ENCODE assay signal across 29 cellular contexts in the genomic region with DNA sequence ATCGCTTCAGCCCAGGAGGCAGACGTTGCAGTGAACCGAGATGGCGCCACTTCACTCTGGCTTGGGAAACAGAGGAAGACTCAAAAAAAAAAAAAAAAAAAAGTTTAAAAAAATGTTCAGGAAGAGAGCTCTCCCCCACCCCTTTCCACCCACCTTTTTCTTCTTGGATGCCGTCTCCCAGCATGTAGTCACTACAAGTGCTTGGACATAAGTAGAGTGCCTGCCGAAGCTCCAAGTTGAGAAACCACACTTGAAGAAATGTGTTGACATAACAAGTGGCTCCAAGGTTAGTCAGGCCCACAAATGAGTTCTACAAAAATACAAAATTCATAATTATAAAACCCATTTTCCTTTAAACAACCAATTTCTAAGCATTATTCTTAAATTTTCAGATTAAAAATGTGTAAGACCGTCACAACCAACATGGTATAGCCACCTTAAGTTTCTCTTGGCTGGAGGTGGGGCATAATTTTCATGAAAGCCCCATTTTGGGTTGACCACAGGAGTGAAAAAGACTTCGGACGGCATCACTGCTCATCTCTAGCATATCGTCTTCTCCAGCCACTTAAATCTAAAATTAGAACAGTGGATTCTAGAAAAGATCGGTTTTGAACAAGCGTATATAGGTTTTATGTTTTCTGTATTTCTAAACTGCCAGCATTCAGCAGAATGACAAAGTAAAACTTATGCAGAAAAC. TPM values are rescaled to one million over a fixed set of nuclear protein-coding genes. Genes with fewer than 3 reads are reported as not detected.
"Had no signal": no experiment of that assay in that cellular context is flagged by ENCODE, and none has a peak within 500 bp of the region (broad histone marks: within the 10 kb centered on the region; RNA-seq: fewer than 3 reads in every experiment).

No MANE protein-coding gene starts in this region.

- H3K27me3 Mint-ChIP-seq: activated naive CD8-positive, alpha-beta T cell treated with anti-CD3 and anti-CD28 coated beads, Interleukin-2, amount 10 ng/mL, durations not matched to agents 7 days and 5 days; T-helper 17 cell had no signal

- H3K4me1 ChIP-seq: body of pancreas had no signal

- H3K27me3 ChIP-seq: adrenal gland, ascending aorta, body of pancreas had no signal

- DNase-seq: activated CD4-positive, alpha-beta T cell treated with anti-CD3 and anti-CD28 coated beads for 48 hours; activated CD4-positive, alpha-beta T cell treated with anti-CD3 and anti-CD28 coated beads, Interleukin-2, amount 50 U/mL, for 4 hours; activated CD4-positive, CD25-positive, alpha-beta regulatory T cell treated with anti-CD3 and anti-CD28 coated beads, Interleukin-2, amount 50 U/mL, for 72 hours; activated CD8-positive, alpha-beta memory T cell treated with anti-CD3 and anti-CD28 coated beads, Interleukin-2, amount 50 U/mL, for 48 hours; activated CD8-positive, alpha-beta T cell treated with anti-CD3 and anti-CD28 coated beads, Interleukin-2, amount 10 ng/mL, durations not matched to agents 7 days and 5 days; activated naive CD4-positive, alpha-beta T cell treated with anti-CD3 and anti-CD28 coated beads, Interleukin-2, amount 50 U/mL, for 16 hours; activated naive CD8-positive, alpha-beta T cell treated with anti-CD3 and anti-CD28 coated beads, Interleukin-2, amount 10 ng/mL, durations not matched to agents 7 days and 5 days; activated T-cell treated with anti-CD3 and anti-CD28 coated beads, Interleukin-2, amount 50 U/mL, for 1 hour; body of pancreas; central memory CD4-positive, alpha-beta T cell; NCI-H1105; NCI-H1436; NCI-H187; NCI-H2081; NCI-H2171; NCI-H2227 treated with DMSO at 0.1 percent for 48 hours; NCI-H526; NCI-H82; NK-92 treated with Interleukin-12 subunit alpha and Interleukin-12 subunit beta, amount 100 ng/mL, for 24 hours; SIG-M5; T-helper 17 cell; T-helper 9 cell had no signal

- H3K9ac ChIP-seq: KMS-11 had no signal

- H3K9me3 ChIP-seq: adrenal gland, ascending aorta, body of pancreas had no signal

- H3K4me3 ChIP-seq: adrenal gland, ascending aorta, body of pancreas had no signal

- H3K9me3 Mint-ChIP-seq: activated naive CD8-positive, alpha-beta T cell treated with anti-CD3 and anti-CD28 coated beads, Interleukin-2, amount 10 ng/mL, durations not matched to agents 7 days and 5 days; WTC11 had no signal

- ATAC-seq: activated CD8-positive, alpha-beta T cell treated with anti-CD3 and anti-CD28 coated beads, Interleukin-2, amount 10 ng/mL, durations not matched to agents 7 days and 5 days; body of pancreas; T-helper 17 cell; WTC11 had no signal

- H3K27ac ChIP-seq: adrenal gland, ascending aorta, body of pancreas, KMS-11 had no signal

- H3K4me3 Mint-ChIP-seq: activated CD8-positive, alpha-beta T cell treated with anti-CD3 and anti-CD28 coated beads, Interleukin-2, amount 10 ng/mL, durations not matched to agents 7 days and 5 days; activated naive CD8-positive, alpha-beta T cell treated with anti-CD3 and anti-CD28 coated beads, Interleukin-2, amount 10 ng/mL, durations not matched to agents 7 days and 5 days; T-helper 17 cell; WTC11 had no signal

- H3K27ac Mint-ChIP-seq: activated CD8-positive, alpha-beta T cell treated with anti-CD3 and anti-CD28 coated beads, Interleukin-2, amount 10 ng/mL, durations not matched to agents 7 days and 5 days; activated naive CD8-positive, alpha-beta T cell treated with anti-CD3 and anti-CD28 coated beads, Interleukin-2, amount 10 ng/mL, durations not matched to agents 7 days and 5 days; T-helper 17 cell had no signal

- H3K4me2 ChIP-seq: KMS-11 had no signal

RNA-seq across cellular contexts. Expression of a gene that starts 55.5 kb away (rescaled TPM):
- total RNA-seq: activated CD8-positive, alpha-beta T cell treated with anti-CD3 and anti-CD28 coated beads, Interleukin-2, amount 10 ng/mL, durations not matched to agents 7 days and 5 days; ascending aorta; bronchial epithelial cell; MCF 10A; NCI-H460; T-helper 17 cell had no signal
